Comparison of ENCODE assay signal across 1 cellular context in the genomic region with DNA sequence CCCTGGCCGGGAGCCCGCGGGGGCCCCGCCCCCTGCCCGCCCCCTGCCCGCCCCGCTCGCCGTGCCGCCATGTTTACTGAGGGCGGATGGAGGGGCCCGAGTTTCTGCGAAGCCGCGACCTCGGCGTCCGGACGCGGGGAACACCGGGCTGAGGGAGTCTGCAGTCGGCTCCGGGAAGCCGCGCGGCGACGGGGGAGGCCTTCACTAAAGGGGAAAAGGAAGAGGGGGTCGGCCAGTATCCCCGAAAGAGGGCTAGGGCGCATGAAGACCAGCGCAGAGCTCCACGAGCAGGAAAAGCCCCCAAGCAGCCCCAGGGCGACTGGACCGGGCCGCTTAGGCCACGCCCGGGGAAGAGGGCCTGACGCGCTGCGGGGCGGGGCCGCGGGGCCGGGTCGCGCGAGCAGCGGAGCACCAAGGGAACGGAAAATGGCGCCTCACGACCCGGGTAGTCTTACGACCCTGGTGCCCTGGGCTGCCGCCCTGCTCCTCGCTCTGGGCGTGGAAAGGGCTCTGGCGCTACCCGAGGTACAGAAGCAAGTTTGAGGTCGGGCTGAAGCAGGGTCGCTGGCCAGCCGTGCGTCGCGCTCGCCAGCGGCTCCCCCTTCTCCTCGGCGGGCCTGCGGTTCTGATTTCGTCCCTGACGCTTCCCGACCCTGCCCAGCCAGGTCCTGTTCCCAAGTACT.
TF ChIP-seq lines count a peak whose summit lies in the region.

A gene with protein sequence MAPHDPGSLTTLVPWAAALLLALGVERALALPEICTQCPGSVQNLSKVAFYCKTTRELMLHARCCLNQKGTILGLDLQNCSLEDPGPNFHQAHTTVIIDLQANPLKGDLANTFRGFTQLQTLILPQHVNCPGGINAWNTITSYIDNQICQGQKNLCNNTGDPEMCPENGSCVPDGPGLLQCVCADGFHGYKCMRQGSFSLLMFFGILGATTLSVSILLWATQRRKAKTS (plus strand): TSS at position 99 of the 683 bp plus-strand sequence. CDS start 328 bp downstream, at position 427.
A gene (minus strand): TSS at position 326 of the 683 bp plus-strand sequence. CDS start 4,618 bp downstream, outside the sequence.

TF ChIP-seq in SK-N-SH treated with all-trans-retinoic acid at 6 μM for 48 hours, 23 proteins besides CTCF, POLR2A, EP300 and RAD21 (continued from another document):
- TF ChIP-seq, protein P1, sequence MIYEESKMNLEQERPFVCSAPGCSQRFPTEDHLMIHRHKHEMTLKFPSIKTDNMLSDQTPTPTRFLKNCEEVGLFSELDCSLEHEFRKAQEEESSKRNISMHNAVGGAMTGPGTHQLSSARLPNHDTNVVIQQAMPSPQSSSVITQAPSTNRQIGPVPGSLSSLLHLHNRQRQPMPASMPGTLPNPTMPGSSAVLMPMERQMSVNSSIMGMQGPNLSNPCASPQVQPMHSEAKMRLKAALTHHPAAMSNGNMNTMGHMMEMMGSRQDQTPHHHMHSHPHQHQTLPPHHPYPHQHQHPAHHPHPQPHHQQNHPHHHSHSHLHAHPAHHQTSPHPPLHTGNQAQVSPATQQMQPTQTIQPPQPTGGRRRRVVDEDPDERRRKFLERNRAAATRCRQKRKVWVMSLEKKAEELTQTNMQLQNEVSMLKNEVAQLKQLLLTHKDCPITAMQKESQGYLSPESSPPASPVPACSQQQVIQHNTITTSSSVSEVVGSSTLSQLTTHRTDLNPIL (CRISPR knock-in tag; IDR thresholded peaks at IDR 0.05; ENCODE audit: low read depth): no peak
- TF ChIP-seq ZC3H10 (CRISPR knock-in tag; IDR thresholded peaks at IDR 0.05): no peak
